In the genomic region with DNA sequence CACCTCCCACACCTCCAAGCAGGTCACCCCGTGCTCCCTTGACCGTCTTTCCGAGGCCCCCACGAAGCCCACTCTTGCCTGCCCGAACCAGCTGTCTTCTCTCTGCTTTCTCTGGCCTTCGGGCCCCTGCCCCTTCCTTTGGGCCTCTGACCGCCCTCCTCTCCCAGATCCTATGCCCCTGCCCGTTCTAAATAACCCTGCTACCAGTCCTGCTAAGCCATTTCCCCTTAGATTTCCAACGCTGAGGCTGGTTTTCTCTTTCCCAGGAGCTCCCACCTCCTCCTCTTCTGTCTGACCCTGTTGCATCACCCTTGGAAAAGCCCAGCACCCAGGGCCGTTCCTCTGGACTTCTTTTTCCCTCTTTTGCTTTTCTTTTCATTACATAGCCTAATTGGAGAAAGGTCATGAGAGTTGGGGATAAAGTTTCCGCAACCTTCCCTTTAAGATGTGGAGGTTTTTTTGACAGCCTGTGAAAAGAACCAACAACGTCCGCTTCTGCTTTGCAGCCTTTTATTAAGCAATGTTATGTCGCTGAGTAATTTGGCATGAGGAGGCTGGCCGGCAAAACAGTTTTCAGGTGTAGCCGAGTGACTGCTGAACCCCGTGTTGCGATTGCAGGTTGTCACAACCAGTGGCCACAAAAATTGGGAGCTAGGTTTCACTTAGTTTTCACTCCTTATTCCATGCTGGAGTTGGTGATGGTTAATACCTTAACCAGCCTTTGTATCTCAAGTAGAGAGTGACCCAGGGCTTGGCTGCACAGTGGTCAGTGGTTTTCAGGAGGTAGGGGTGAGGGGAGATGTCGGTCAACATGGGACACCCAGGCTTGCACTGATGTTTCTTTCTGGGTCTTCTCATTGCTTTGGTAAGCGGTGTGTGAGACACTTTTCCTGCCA, we compare ENCODE assay signal across 2 cellular contexts.
A peak's percentile ranks its signal among the peaks of the same experiment; 100 is the strongest.
TF ChIP-seq lines count a peak whose summit lies in the region.

No MANE protein-coding gene starts in this region.

TF ChIP-seq in A549, 52 proteins besides CTCF, POLR2A, EP300 and RAD21:
- TF ChIP-seq, protein P1, sequence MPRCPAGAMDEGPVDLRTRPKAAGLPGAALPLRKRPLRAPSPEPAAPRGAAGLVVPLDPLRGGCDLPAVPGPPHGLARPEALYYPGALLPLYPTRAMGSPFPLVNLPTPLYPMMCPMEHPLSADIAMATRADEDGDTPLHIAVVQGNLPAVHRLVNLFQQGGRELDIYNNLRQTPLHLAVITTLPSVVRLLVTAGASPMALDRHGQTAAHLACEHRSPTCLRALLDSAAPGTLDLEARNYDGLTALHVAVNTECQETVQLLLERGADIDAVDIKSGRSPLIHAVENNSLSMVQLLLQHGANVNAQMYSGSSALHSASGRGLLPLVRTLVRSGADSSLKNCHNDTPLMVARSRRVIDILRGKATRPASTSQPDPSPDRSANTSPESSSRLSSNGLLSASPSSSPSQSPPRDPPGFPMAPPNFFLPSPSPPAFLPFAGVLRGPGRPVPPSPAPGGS (IDR thresholded peaks at IDR 0.05) = no peak
- TF ChIP-seq CEBPB (IDR thresholded peaks at IDR 0.05) = peak; percentile 47 to 62; a peak in 2 of 4 replicates
- TF ChIP-seq, protein P2, sequence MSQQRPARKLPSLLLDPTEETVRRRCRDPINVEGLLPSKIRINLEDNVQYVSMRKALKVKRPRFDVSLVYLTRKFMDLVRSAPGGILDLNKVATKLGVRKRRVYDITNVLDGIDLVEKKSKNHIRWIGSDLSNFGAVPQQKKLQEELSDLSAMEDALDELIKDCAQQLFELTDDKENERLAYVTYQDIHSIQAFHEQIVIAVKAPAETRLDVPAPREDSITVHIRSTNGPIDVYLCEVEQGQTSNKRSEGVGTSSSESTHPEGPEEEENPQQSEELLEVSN (IDR thresholded peaks at IDR 0.05; ENCODE audit: borderline replicate concordance, low read depth) = no peak

TF ChIP-seq in HepG2, 621 proteins besides CTCF, POLR2A, EP300 and RAD21 (continues in another document):
- TF ChIP-seq KLF11 (CRISPR knock-in tag; IDR thresholded peaks at IDR 0.05) (peak; percentile 42; the same call in 1 of the 2 replicates), PITX1 (CRISPR knock-in tag; IDR thresholded peaks at IDR 0.05) (peak; percentile 17; the same call in 1 of the 2 replicates), CC2D1A (CRISPR knock-in tag; IDR thresholded peaks at IDR 0.05) (0 out of 2 replicates have a peak, but pooled peaks have one; percentile 25), ZNF383 (CRISPR knock-in tag; IDR thresholded peaks at IDR 0.05; ENCODE audit: borderline replicate concordance) (peak; percentile 71; the same call in 1 of the 2 replicates), ATM (IDR thresholded peaks at IDR 0.05; ENCODE audit: borderline replicate concordance) (no peak), SSRP1 (CRISPR knock-in tag; IDR thresholded peaks at IDR 0.05) (peak; percentile 59; the same call in 1 of the 2 replicates), TARDBP (CRISPR knock-in tag; IDR thresholded peaks at IDR 0.05) (no peak), HOXD1 (CRISPR knock-in tag; IDR thresholded peaks at IDR 0.05) (no peak), ZSCAN25 (CRISPR knock-in tag; IDR thresholded peaks at IDR 0.05) (peak; percentile 87), ZMYM2 (CRISPR knock-in tag; IDR thresholded peaks at IDR 0.05) (0 out of 2 replicates have a peak, but pooled peaks have one; percentile 36), TMF1 (CRISPR knock-in tag; IDR thresholded peaks at IDR 0.05; ENCODE audit: low read depth) (no peak), SMAD9 (CRISPR knock-in tag; IDR thresholded peaks at IDR 0.05) (0 out of 2 replicates have a peak, but pooled peaks have one; percentile 25), ATRX (CRISPR knock-in tag; IDR thresholded peaks at IDR 0.05; ENCODE audit: borderline replicate concordance) (no peak), MED13 (CRISPR knock-in tag; IDR thresholded peaks at IDR 0.05) (0 out of 2 replicates have a peak, but pooled peaks have one; percentile 21), ZBTB8A (CRISPR knock-in tag; IDR thresholded peaks at IDR 0.05; ENCODE audit: borderline replicate concordance, low read depth) (0 out of 2 replicates have a peak, but pooled peaks have one; percentile 47), MIXL1 (CRISPR knock-in tag; IDR thresholded peaks at IDR 0.05) (no peak), ZSCAN29 (CRISPR knock-in tag; conservative IDR thresholded peaks at IDR 0.05) (0 out of 2 replicates have a peak, but pooled peaks have one; percentile 16), ZSCAN12 (CRISPR knock-in tag; IDR thresholded peaks at IDR 0.05) (no peak), ZSCAN30 (CRISPR knock-in tag; IDR thresholded peaks at IDR 0.05) (0 out of 2 replicates have a peak, but pooled peaks have one; percentile 12), RCOR2 (CRISPR knock-in tag; IDR thresholded peaks at IDR 0.05) (no peak), ZNF7 (CRISPR knock-in tag; IDR thresholded peaks at IDR 0.05) (0 out of 2 replicates have a peak, but pooled peaks have one; percentile 22), CAMTA2 (CRISPR knock-in tag; IDR thresholded peaks at IDR 0.05; ENCODE audit: borderline replicate concordance) (0 out of 2 replicates have a peak, but pooled peaks have one; percentile 28), CBX1 (IDR thresholded peaks at IDR 0.05; ENCODE audit: low read depth) (no peak), NCOR1 (IDR thresholded peaks at IDR 0.05; ENCODE audit: borderline replicate concordance, low read length) (no peak), ZNF274 (CRISPR knock-in tag; IDR thresholded peaks at IDR 0.05) (0 out of 2 replicates have a peak, but pooled peaks have one; percentile 11), KAT8 (CRISPR knock-in tag; IDR thresholded peaks at IDR 0.05) (no peak; the same call in 1 of the 2 replicates)
- TF ChIP-seq, protein P3, sequence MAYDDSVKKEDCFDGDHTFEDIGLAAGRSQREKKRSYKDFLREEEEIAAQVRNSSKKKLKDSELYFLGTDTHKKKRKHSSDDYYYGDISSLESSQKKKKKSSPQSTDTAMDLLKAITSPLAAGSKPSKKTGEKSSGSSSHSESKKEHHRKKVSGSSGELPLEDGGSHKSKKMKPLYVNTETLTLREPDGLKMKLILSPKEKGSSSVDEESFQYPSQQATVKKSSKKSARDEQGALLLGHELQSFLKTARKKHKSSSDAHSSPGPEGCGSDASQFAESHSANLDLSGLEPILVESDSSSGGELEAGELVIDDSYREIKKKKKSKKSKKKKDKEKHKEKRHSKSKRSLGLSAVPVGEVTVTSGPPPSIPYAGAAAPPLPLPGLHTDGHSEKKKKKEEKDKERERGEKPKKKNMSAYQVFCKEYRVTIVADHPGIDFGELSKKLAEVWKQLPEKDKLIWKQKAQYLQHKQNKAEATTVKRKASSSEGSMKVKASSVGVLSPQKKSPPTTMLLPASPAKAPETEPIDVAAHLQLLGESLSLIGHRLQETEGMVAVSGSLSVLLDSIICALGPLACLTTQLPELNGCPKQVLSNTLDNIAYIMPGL (CRISPR knock-in tag; IDR thresholded peaks at IDR 0.05; ENCODE audit: borderline replicate concordance in 1 of 2, low read depth in 1 of 2) = peak in 1 of 2 experiments; percentile 8; a peak in 2 of 4 replicates
- TF ChIP-seq, protein P4, sequence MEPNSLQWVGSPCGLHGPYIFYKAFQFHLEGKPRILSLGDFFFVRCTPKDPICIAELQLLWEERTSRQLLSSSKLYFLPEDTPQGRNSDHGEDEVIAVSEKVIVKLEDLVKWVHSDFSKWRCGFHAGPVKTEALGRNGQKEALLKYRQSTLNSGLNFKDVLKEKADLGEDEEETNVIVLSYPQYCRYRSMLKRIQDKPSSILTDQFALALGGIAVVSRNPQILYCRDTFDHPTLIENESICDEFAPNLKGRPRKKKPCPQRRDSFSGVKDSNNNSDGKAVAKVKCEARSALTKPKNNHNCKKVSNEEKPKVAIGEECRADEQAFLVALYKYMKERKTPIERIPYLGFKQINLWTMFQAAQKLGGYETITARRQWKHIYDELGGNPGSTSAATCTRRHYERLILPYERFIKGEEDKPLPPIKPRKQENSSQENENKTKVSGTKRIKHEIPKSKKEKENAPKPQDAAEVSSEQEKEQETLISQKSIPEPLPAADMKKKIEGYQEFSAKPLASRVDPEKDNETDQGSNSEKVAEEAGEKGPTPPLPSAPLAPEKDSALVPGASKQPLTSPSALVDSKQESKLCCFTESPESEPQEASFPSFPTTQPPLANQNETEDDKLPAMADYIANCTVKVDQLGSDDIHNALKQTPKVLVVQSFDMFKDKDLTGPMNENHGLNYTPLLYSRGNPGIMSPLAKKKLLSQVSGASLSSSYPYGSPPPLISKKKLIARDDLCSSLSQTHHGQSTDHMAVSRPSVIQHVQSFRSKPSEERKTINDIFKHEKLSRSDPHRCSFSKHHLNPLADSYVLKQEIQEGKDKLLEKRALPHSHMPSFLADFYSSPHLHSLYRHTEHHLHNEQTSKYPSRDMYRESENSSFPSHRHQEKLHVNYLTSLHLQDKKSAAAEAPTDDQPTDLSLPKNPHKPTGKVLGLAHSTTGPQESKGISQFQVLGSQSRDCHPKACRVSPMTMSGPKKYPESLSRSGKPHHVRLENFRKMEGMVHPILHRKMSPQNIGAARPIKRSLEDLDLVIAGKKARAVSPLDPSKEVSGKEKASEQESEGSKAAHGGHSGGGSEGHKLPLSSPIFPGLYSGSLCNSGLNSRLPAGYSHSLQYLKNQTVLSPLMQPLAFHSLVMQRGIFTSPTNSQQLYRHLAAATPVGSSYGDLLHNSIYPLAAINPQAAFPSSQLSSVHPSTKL (CRISPR knock-in tag; IDR thresholded peaks at IDR 0.05) = 0 out of 2 replicates have a peak, but pooled peaks have one; percentile 5
- TF ChIP-seq, protein P5, sequence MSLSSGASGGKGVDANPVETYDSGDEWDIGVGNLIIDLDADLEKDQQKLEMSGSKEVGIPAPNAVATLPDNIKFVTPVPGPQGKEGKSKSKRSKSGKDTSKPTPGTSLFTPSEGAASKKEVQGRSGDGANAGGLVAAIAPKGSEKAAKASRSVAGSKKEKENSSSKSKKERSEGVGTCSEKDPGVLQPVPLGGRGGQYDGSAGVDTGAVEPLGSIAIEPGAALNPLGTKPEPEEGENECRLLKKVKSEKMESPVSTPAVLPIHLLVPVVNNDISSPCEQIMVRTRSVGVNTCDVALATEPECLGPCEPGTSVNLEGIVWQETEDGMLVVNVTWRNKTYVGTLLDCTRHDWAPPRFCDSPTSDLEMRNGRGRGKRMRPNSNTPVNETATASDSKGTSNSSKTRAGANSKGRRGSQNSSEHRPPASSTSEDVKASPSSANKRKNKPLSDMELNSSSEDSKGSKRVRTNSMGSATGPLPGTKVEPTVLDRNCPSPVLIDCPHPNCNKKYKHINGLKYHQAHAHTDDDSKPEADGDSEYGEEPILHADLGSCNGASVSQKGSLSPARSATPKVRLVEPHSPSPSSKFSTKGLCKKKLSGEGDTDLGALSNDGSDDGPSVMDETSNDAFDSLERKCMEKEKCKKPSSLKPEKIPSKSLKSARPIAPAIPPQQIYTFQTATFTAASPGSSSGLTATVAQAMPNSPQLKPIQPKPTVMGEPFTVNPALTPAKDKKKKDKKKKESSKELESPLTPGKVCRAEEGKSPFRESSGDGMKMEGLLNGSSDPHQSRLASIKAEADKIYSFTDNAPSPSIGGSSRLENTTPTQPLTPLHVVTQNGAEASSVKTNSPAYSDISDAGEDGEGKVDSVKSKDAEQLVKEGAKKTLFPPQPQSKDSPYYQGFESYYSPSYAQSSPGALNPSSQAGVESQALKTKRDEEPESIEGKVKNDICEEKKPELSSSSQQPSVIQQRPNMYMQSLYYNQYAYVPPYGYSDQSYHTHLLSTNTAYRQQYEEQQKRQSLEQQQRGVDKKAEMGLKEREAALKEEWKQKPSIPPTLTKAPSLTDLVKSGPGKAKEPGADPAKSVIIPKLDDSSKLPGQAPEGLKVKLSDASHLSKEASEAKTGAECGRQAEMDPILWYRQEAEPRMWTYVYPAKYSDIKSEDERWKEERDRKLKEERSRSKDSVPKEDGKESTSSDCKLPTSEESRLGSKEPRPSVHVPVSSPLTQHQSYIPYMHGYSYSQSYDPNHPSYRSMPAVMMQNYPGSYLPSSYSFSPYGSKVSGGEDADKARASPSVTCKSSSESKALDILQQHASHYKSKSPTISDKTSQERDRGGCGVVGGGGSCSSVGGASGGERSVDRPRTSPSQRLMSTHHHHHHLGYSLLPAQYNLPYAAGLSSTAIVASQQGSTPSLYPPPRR (CRISPR knock-in tag; IDR thresholded peaks at IDR 0.05; ENCODE audit: borderline replicate concordance) = no peak
- TF ChIP-seq, protein P6, sequence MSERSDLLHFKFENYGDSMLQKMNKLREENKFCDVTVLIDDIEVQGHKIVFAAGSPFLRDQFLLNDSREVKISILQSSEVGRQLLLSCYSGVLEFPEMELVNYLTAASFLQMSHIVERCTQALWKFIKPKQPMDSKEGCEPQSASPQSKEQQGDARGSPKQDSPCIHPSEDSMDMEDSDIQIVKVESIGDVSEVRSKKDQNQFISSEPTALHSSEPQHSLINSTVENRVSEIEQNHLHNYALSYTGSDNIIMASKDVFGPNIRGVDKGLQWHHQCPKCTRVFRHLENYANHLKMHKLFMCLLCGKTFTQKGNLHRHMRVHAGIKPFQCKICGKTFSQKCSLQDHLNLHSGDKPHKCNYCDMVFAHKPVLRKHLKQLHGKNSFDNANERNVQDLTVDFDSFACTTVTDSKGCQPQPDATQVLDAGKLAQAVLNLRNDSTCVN (CRISPR knock-in tag; IDR thresholded peaks at IDR 0.05; ENCODE audit: borderline replicate concordance) = 0 out of 2 replicates have a peak, but pooled peaks have one; percentile 2
- TF ChIP-seq, protein P7, sequence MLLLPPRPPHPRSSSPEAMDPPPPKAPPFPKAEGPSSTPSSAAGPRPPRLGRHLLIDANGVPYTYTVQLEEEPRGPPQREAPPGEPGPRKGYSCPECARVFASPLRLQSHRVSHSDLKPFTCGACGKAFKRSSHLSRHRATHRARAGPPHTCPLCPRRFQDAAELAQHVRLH (CRISPR knock-in tag; IDR thresholded peaks at IDR 0.05; ENCODE audit: borderline replicate concordance, low read depth) = 0 out of 2 replicates have a peak, but pooled peaks have one; percentile 6
- TF ChIP-seq, protein P8, sequence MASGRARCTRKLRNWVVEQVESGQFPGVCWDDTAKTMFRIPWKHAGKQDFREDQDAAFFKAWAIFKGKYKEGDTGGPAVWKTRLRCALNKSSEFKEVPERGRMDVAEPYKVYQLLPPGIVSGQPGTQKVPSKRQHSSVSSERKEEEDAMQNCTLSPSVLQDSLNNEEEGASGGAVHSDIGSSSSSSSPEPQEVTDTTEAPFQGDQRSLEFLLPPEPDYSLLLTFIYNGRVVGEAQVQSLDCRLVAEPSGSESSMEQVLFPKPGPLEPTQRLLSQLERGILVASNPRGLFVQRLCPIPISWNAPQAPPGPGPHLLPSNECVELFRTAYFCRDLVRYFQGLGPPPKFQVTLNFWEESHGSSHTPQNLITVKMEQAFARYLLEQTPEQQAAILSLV (CRISPR knock-in tag; IDR thresholded peaks at IDR 0.05; ENCODE audit: borderline replicate concordance) = peak; percentile 25; the same call in 1 of the 2 replicates
- TF ChIP-seq, protein P9, sequence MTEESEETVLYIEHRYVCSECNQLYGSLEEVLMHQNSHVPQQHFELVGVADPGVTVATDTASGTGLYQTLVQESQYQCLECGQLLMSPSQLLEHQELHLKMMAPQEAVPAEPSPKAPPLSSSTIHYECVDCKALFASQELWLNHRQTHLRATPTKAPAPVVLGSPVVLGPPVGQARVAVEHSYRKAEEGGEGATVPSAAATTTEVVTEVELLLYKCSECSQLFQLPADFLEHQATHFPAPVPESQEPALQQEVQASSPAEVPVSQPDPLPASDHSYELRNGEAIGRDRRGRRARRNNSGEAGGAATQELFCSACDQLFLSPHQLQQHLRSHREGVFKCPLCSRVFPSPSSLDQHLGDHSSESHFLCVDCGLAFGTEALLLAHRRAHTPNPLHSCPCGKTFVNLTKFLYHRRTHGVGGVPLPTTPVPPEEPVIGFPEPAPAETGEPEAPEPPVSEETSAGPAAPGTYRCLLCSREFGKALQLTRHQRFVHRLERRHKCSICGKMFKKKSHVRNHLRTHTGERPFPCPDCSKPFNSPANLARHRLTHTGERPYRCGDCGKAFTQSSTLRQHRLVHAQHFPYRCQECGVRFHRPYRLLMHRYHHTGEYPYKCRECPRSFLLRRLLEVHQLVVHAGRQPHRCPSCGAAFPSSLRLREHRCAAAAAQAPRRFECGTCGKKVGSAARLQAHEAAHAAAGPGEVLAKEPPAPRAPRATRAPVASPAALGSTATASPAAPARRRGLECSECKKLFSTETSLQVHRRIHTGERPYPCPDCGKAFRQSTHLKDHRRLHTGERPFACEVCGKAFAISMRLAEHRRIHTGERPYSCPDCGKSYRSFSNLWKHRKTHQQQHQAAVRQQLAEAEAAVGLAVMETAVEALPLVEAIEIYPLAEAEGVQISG (CRISPR knock-in tag; IDR thresholded peaks at IDR 0.05) = no peak; the same call in 1 of the 2 replicates
